In genomic region chr10:129711261-129711660, GRCh38 we compare ENCODE assay signal across 2 cellular contexts.
TF ChIP-seq lines count a peak whose summit lies in the region.

No MANE protein-coding gene starts in this region.

TF ChIP-seq in HEK293, 187 proteins besides CTCF, POLR2A, EP300 and RAD21:
- TF ChIP-seq SCRT2 (tag by site-specific recombination; IDR thresholded peaks at IDR 0.05), result no peak
- peak; percentile 79 for TF ChIP-seq PRDM6 (tag by site-specific recombination; IDR thresholded peaks at IDR 0.05)

TF ChIP-seq in H1, 55 proteins besides CTCF, POLR2A, EP300 and RAD21:
- TF ChIP-seq TCF12 (IDR thresholded peaks at IDR 0.05; ENCODE audit: low read depth, low read length) (peak; percentile 87; the same call in 1 of the 2 replicates), MAX (IDR thresholded peaks at IDR 0.05) (peak; percentile 54), JUND (IDR thresholded peaks at IDR 0.05; ENCODE audit: low read length) (no peak)
TF ChIP-seq in H1: peak in this region for 2.
